In genomic region chr4:147853706-147854105, GRCh38 we compare ENCODE assay signal across 18 cellular contexts.
DNase-seq lines count a peak whose midpoint lies in the region; ATAC-seq and TF ChIP-seq lines count a peak whose summit lies in the region.
"Had no signal": no experiment of that assay in that cellular context is flagged by ENCODE, and none has a peak within 500 bp of the region (broad histone marks: within the 10 kb centered on the region; RNA-seq: fewer than 3 reads in every experiment).

No MANE protein-coding gene starts in this region.

- H3K79me1 ChIP-seq in H9 (ENCODE audit: insufficient read depth, low read depth, low read length, poor library complexity, severe bottlenecking), result no peaks in the 10 kb centered on the region

- no peak overlapping the region for H2BK5ac ChIP-seq in H9 (ENCODE audit: insufficient read length, low read length)

- DNase-seq in GM03348 (ENCODE audit: low spot score), result peak; percentile 80
- DNase-seq in chondrocyte (ENCODE audit: low spot score), result no peak
- no peak for DNase-seq in heart right ventricle
- no peak for DNase-seq in thoracic aorta (ENCODE audit: low spot score)
- DNase-seq in H9, result no peak
- no peak for DNase-seq in T-cell
- DNase-seq in posterior vena cava (ENCODE audit: low spot score), result no peak
- DNase-seq in immature natural killer cell, result no peak
- DNase-seq: activated CD8-positive, alpha-beta memory T cell treated with anti-CD3 and anti-CD28 coated beads, Interleukin-2, amount 50 U/mL, for 4 hours; activated gamma-delta T cell; anterior cingulate cortex; hippocampal formation; midbrain; NCI-H146; NCI-H774 had no signal

- H3K4me3 Mint-ChIP-seq in chondrocyte (ENCODE audit: unreplicated experiment) (no peak overlapping the region), H9 (no peak overlapping the region), T-cell (no peak overlapping the region), immature natural killer cell (no peak overlapping the region)
- H3K4me3 Mint-ChIP-seq: B cell; neural progenitor cell; stimulated activated naive CD8-positive, alpha-beta T cell treated with anti-CD3 and anti-CD28 coated beads, Interleukin-15, Interleukin-2, amounts not matched to agents 100 ng/mL and 50 ng/mL, for 24 hours had no signal

- peaks cover 0 to 6% (median 0%) of the 10 kb centered on the region in 11 donors for H3K9me3 ChIP-seq in heart right ventricle
- H3K9me3 ChIP-seq in thoracic aorta, result no peaks in the 10 kb centered on the region
- H3K9me3 ChIP-seq in H9 (ENCODE audit: control insufficient read depth, low read depth, low read length), result no peaks in the 10 kb centered on the region

- no peak overlapping the region for H3K4ac ChIP-seq in H9 (ENCODE audit: low read depth, low read length)

- H3K27me3 Mint-ChIP-seq in chondrocyte (ENCODE audit: low read depth), result no peaks in the 10 kb centered on the region
- no peaks in the 10 kb centered on the region for H3K27me3 Mint-ChIP-seq in H9 (ENCODE audit: low read depth)
- H3K27me3 Mint-ChIP-seq in T-cell, result no peaks in the 10 kb centered on the region
- H3K27me3 Mint-ChIP-seq in immature natural killer cell (ENCODE audit: low read depth in 3 of 3), result peaks cover 0 to 5% (median 3%) of the 10 kb centered on the region in 3 donors

- H3K79me2 ChIP-seq in H9 (ENCODE audit: insufficient read depth, low read length), result no peaks in the 10 kb centered on the region

- no peak overlapping the region for H4K8ac ChIP-seq in H9 (replicated peaks; ENCODE audit: insufficient read length, low read depth, low read length)

- H2BK15ac ChIP-seq in H9 (ENCODE audit: low read depth, low read length), result no peak overlapping the region

- TF ChIP-seq CTCF in chondrocyte (IDR thresholded peaks at IDR 0.05) (no peak), heart right ventricle (IDR thresholded peaks at IDR 0.05) (no peak), thoracic aorta (IDR thresholded peaks at IDR 0.05) (no peak), H9 (conservative IDR thresholded peaks at IDR 0.05) (no peak)

- 61 to 70% methylated on average over 2 of the region's 2 CpGs for WGBS in heart right ventricle, 2 donors
- WGBS in H9 (ENCODE audit: extremely low coverage, insufficient read length, low lambda C conversion rate), result no CpG with 5 or more reads among the region's 2 CpGs

- H3K27me3 ChIP-seq in heart right ventricle, result no peaks in the 10 kb centered on the region
- H3K27me3 ChIP-seq in thoracic aorta (replicated peaks; ENCODE audit: insufficient read depth), result no peaks in the 10 kb centered on the region
- no peaks in the 10 kb centered on the region; the same call in 1 of the 2 replicates for H3K27me3 ChIP-seq in H9 (ENCODE audit: insufficient read depth, low read length)
- H3K27me3 ChIP-seq: neural progenitor cell had no signal

- H4K20me1 ChIP-seq in H9 (ENCODE audit: control insufficient read depth, insufficient read depth, insufficient read length), result no peaks in the 10 kb centered on the region

- CTCF ChIA-PET in T-cell (lab: Charles Lee), result no interaction called here

- no peak overlapping the region for H3K4me2 ChIP-seq in H9 (ENCODE audit: insufficient read depth, insufficient read length, low read length)
- H3K4me2 ChIP-seq: neural progenitor cell had no signal

- H3K27ac Mint-ChIP-seq in chondrocyte (ENCODE audit: unreplicated experiment) (peak overlapping the region; percentile 79), H9 (no peak overlapping the region), T-cell (no peak overlapping the region), immature natural killer cell (peak overlapping the region in 1 of 6 donors; percentile 46)
- H3K27ac Mint-ChIP-seq: B cell; neural progenitor cell; stimulated activated naive CD8-positive, alpha-beta T cell treated with anti-CD3 and anti-CD28 coated beads, Interleukin-15, Interleukin-2, amounts not matched to agents 100 ng/mL and 50 ng/mL, for 24 hours had no signal

- H3K4me1 Mint-ChIP-seq in chondrocyte (ENCODE audit: low read depth) (peaks cover 66% of the 10 kb centered on the region), H9 (peaks cover 12 to 13% of the 10 kb centered on the region in 2 experiments), T-cell (no peaks in the 10 kb centered on the region), immature natural killer cell (no peaks in the 10 kb centered on the region)
- H3K4me1 Mint-ChIP-seq: B cell had no signal

- H2BK12ac ChIP-seq in H9 (ENCODE audit: insufficient read length, low read depth, low read length), result no peak overlapping the region

- H3K56ac ChIP-seq in H9 (ENCODE audit: insufficient read length, low read depth, low read length), result no peak overlapping the region

- no peak overlapping the region for H3T11ph ChIP-seq in H9 (ENCODE audit: low read length)

- H3K36me3 ChIP-seq in heart right ventricle, result peaks cover 0 to 11% (median 0%) of the 10 kb centered on the region in 9 donors
- H3K36me3 ChIP-seq in thoracic aorta, result no peaks in the 10 kb centered on the region
- H3K36me3 ChIP-seq: neural progenitor cell had no signal

- no peak overlapping the region for H3K18ac ChIP-seq in H9 (ENCODE audit: insufficient read length, low read depth, low read length)

- no peak overlapping the region for H3K14ac ChIP-seq in H9 (ENCODE audit: insufficient read depth, low read length)

- no peak overlapping the region for H2AK5ac ChIP-seq in H9 (ENCODE audit: insufficient read length, low read length)

- H3K4me1 ChIP-seq in heart right ventricle (peaks cover 7 to 60% (median 28%) of the 10 kb centered on the region in 9 donors), thoracic aorta (ENCODE audit: control insufficient read depth in 1 of 2, low read depth in 2 of 2) (peaks cover 61 to 86% of the 10 kb centered on the region in 2 donors), H9 (ENCODE audit: insufficient read depth, low read length) (no peaks in the 10 kb centered on the region)

- H3K9ac ChIP-seq in H9 (ENCODE audit: extremely low read depth, insufficient read length, low read length), result no peak overlapping the region
- H3K9ac ChIP-seq: neural progenitor cell had no signal

- no peak overlapping the region for H4K91ac ChIP-seq in H9 (ENCODE audit: insufficient read length, low read depth, low read length)

- H2AFZ ChIP-seq in H9 (ENCODE audit: low read length), result no peak overlapping the region
- H2AFZ ChIP-seq: neural progenitor cell had no signal

- POLR2A ChIA-PET in T-cell (lab: Charles Lee), result no interaction called here

- no peak overlapping the region for H3K23ac ChIP-seq in H9 (ENCODE audit: insufficient read length, low read depth, low read length)

- H3K4me3 ChIP-seq in heart right ventricle (no peak overlapping the region), thoracic aorta (no peak overlapping the region)
- H3K4me3 ChIP-seq: neural progenitor cell had no signal

- H3K9me3 Mint-ChIP-seq in chondrocyte (ENCODE audit: low read depth) (peaks cover 3% of the 10 kb centered on the region), H9 (peaks cover 0 to 5% of the 10 kb centered on the region in 2 experiments; a peak in 1 of 5 replicates), T-cell (no peaks in the 10 kb centered on the region), immature natural killer cell (no peaks in the 10 kb centered on the region)
- H3K9me3 Mint-ChIP-seq: neural progenitor cell; stimulated activated naive CD8-positive, alpha-beta T cell treated with anti-CD3 and anti-CD28 coated beads, Interleukin-15, Interleukin-2, amounts not matched to agents 100 ng/mL and 50 ng/mL, for 24 hours had no signal

- H3K27ac ChIP-seq in heart right ventricle (peak overlapping the region in 9 of 10 donors; percentile 3 to 76 (median 50)), thoracic aorta (peak overlapping the region; percentile 63 to 84), H9 (ENCODE audit: insufficient read length, low read depth, low read length) (no peak overlapping the region)
- H3K27ac ChIP-seq: neural progenitor cell had no signal

- H2BK120ac ChIP-seq in H9 (ENCODE audit: low read depth, low read length, poor library complexity, severe bottlenecking), result no peak overlapping the region

- intact Hi-C loops in heart right ventricle (cut with DNase I), result no loop called here
- intact Hi-C loops in posterior vena cava (cut with DNase I), result loop anchor here in 1 of 2 donors (10.0 kb wide), 1 partner anchor 119 kb away; the partner anchor contains the start of gene ARHGAP10

- no peak overlapping the region for H4K5ac ChIP-seq in H9 (ENCODE audit: insufficient read length, low read depth, low read length)

- no peaks in the 10 kb centered on the region for H3K23me2 ChIP-seq in H9 (ENCODE audit: insufficient read length, low read depth, low read length, poor library complexity, severe bottlenecking)

- H3K36me3 Mint-ChIP-seq in chondrocyte (ENCODE audit: low read depth) (peaks cover 25% of the 10 kb centered on the region), H9 (ENCODE audit: insufficient read depth in 1 of 3, low read depth in 3 of 3) (peaks cover 0 to 8% (median 8%) of the 10 kb centered on the region in 3 experiments; a peak in 3 of 7 replicates), T-cell (peaks cover 18% of the 10 kb centered on the region), immature natural killer cell (peaks cover 18 to 27% (median 18%) of the 10 kb centered on the region in 3 donors)

- no peak overlapping the region for H2BK20ac ChIP-seq in H9 (ENCODE audit: low read depth, low read length, poor library complexity, severe bottlenecking)

- ATAC-seq in heart right ventricle (peak in 6 of 8 donors; percentile 13 to 68 (median 35)), thoracic aorta (ENCODE audit: insufficient number of reproducible peaks, low FRiP score, low read depth) (no peak), T-cell (replicated peaks in 1 of 4) (no peak)

Comparison
In these comparisons a context has a peak if more than half of its experiments do, and no peak if none do; other contexts are left out.
1. ATAC-seq: peak in heart right ventricle (6 of 8); none in thoracic aorta (single experiment) and T-cell (0 of 4).